In genomic region chrX:124231454-124231853, GRCh38 we compare ENCODE assay signal across 16 cellular contexts.
"Had no signal": no experiment of that assay in that cellular context is flagged by ENCODE, and none has a peak within 500 bp of the region (broad histone marks: within the 10 kb centered on the region; RNA-seq: fewer than 3 reads in every experiment).

No MANE protein-coding gene starts in this region.

- H3K36me3 ChIP-seq: ascending aorta, esophagus muscularis mucosa, left lung had no signal

- H3K4me1 ChIP-seq: ascending aorta, left lung, testis had no signal

- DNase-seq: activated CD4-positive, alpha-beta T cell treated with anti-CD3 and anti-CD28 coated beads, Interleukin-2, amount 50 U/mL, for 4 hours; activated CD4-positive, CD25-positive, alpha-beta regulatory T cell treated with anti-CD3 and anti-CD28 coated beads, Interleukin-2, amount 50 U/mL, for 72 hours; activated gamma-delta T cell treated with Interleukin-2 at 50 U/mL for 16 hours; activated naive CD8-positive, alpha-beta T cell treated with anti-CD3 and anti-CD28 coated beads, Interleukin-2, amount 10 ng/mL, durations not matched to agents 7 days and 5 days; activated T-cell treated with anti-CD3 and anti-CD28 coated beads, Interleukin-2, amount 50 U/mL, for 48 hours; glutamatergic neuron; islet precursor cell; left lung; mesenchymal stem cell; stimulated activated CD4-positive, alpha-beta T cell treated with anti-CD3 and anti-CD28 coated beads, Interleukin-15, amount 100 ng/mL, for 24 hours; stimulated activated CD4-positive, alpha-beta T cell treated with anti-CD3 and anti-CD28 coated beads, Interleukin-4, amount 100 ng/mL, for 4 hours; stimulated activated naive CD8-positive, alpha-beta T cell treated with anti-CD3 and anti-CD28 coated beads, Interleukin-15, amount 100 ng/mL, for 72 hours; testis had no signal

- H3K27ac ChIP-seq: ascending aorta, left lung, testis had no signal

- H3K4me3 ChIP-seq: ascending aorta, esophagus muscularis mucosa, left lung, testis had no signal

- ATAC-seq: left lung; natural killer cell treated with Interleukin-12 subunit alpha and Interleukin-12 subunit beta and Interleukin-15 and Interleukin-18, amount 100 ng/mL, for 72 hours; stimulated activated naive CD8-positive, alpha-beta T cell treated with anti-CD3 and anti-CD28 coated beads, Interleukin-15, amount 100 ng/mL, for 72 hours had no signal

- H3K9me3 ChIP-seq: ascending aorta, esophagus muscularis mucosa, left lung, testis had no signal

- H3K27me3 ChIP-seq: ascending aorta, esophagus muscularis mucosa, left lung, testis had no signal
